ENCODE assay signal across 27 cellular contexts in genomic region chrX:77704881-77705280, GRCh38.
"Had no signal": no experiment of that assay in that cellular context is flagged by ENCODE, and none has a peak within 500 bp of the region (broad histone marks: within the 10 kb centered on the region; RNA-seq: fewer than 3 reads in every experiment).

No MANE protein-coding gene starts in this region.

- H3K27ac ChIP-seq: neural progenitor cell, pancreas, prostate gland, right atrium auricular region, skin epidermis, spleen, suprapubic skin, testis, tibial artery, transverse colon, upper lobe of right lung, uterus had no signal

- H2AFZ ChIP-seq: neural progenitor cell had no signal

- H3K4me2 ChIP-seq: neural progenitor cell, smooth muscle cell had no signal

- H3K36me3 ChIP-seq: neural progenitor cell, pancreas, prostate gland, right atrium auricular region, suprapubic skin, transverse colon, upper lobe of right lung, uterus had no signal

- H3K4me1 ChIP-seq: neural progenitor cell, pancreas, prostate gland, right atrium auricular region, suprapubic skin, testis, tibial artery, upper lobe of right lung, uterus had no signal

- DNase-seq: natural killer cell; occipital lobe; retina; spleen; stimulated activated CD4-positive, alpha-beta T cell treated with anti-CD3 and anti-CD28 coated beads, Interleukin-12 subunit alpha, Interleukin-12 subunit beta, amount 100 ng/mL, for 4 hours; stimulated activated CD4-positive, alpha-beta T cell treated with anti-CD3 and anti-CD28 coated beads, Interleukin-1b, Interleukin-23, amount 100 ng/mL, for 48 hours; stimulated activated CD4-positive, alpha-beta T cell treated with anti-CD3 and anti-CD28 coated beads, Interleukin-4, amount 100 ng/mL, for 1 hour; stimulated activated CD4-positive, alpha-beta T cell treated with anti-CD3 and anti-CD28 coated beads, Interleukin-4, amount 100 ng/mL, for 4 hours; stimulated activated CD8-positive, alpha-beta memory T cell treated with anti-CD3 and anti-CD28 coated beads, Interleukin-4, amount 100 ng/mL, for 48 hours; stimulated activated naive CD4-positive, alpha-beta T cell; stimulated activated naive CD8-positive, alpha-beta T cell treated with anti-CD3 and anti-CD28 coated beads, Interleukin-15, amount 100 ng/mL, for 72 hours; stimulated activated naive CD8-positive, alpha-beta T cell treated with anti-CD3 and anti-CD28 coated beads, Interleukin-15, Interleukin-2, amounts not matched to agents 100 U/mL and 50 U/mL, for 24 hours; substantia nigra; testis; tibial artery; transverse colon; upper lobe of right lung; uterus had no signal

- H3K9me3 ChIP-seq: pancreas, prostate gland, right atrium auricular region, suprapubic skin, testis, tibial artery, transverse colon, upper lobe of right lung, uterus had no signal

- ATAC-seq: natural killer cell; pancreas; sciatic nerve; stimulated activated memory B cell treated with anti-CD40 and anti-IgM and Interleukin-4, amounts not matched to agents 10 μg/mL and 1 μg/mL and 100 μg/mL, for 72 hours; stimulated activated naive CD8-positive, alpha-beta T cell treated with anti-CD3 and anti-CD28 coated beads, Interleukin-15, amount 100 ng/mL, for 72 hours; stimulated activated naive CD8-positive, alpha-beta T cell treated with anti-CD3 and anti-CD28 coated beads, Interleukin-15, Interleukin-2, amounts not matched to agents 100 U/mL and 50 U/mL, for 24 hours; upper lobe of right lung had no signal

- H3K4me3 ChIP-seq: neural progenitor cell, pancreas, prostate gland, right atrium auricular region, skin epidermis, smooth muscle cell, spleen, suprapubic skin, testis, tibial artery, transverse colon, upper lobe of right lung, uterus had no signal

- H3K27me3 ChIP-seq: neural progenitor cell, pancreas, right atrium auricular region, spleen, suprapubic skin, testis, tibial artery, transverse colon, upper lobe of right lung, uterus had no signal
